Comparison of ENCODE assay signal across 1 cellular context in genomic region chr2:169798718-169799495, GRCh38.
TF ChIP-seq lines count a peak whose summit lies in the region.

TSS of gene SSB (plus strand) at chr2:169798871. CDS start at chr2:169800961, 2,090 bp downstream.

TF ChIP-seq in HepG2, 621 proteins besides CTCF, POLR2A, EP300 and RAD21 (continued from another document and continues in another):
- TF ChIP-seq PBX3 (CRISPR knock-in tag; IDR thresholded peaks at IDR 0.05; ENCODE audit: borderline replicate concordance): no peak
- TF ChIP-seq, protein P1, sequence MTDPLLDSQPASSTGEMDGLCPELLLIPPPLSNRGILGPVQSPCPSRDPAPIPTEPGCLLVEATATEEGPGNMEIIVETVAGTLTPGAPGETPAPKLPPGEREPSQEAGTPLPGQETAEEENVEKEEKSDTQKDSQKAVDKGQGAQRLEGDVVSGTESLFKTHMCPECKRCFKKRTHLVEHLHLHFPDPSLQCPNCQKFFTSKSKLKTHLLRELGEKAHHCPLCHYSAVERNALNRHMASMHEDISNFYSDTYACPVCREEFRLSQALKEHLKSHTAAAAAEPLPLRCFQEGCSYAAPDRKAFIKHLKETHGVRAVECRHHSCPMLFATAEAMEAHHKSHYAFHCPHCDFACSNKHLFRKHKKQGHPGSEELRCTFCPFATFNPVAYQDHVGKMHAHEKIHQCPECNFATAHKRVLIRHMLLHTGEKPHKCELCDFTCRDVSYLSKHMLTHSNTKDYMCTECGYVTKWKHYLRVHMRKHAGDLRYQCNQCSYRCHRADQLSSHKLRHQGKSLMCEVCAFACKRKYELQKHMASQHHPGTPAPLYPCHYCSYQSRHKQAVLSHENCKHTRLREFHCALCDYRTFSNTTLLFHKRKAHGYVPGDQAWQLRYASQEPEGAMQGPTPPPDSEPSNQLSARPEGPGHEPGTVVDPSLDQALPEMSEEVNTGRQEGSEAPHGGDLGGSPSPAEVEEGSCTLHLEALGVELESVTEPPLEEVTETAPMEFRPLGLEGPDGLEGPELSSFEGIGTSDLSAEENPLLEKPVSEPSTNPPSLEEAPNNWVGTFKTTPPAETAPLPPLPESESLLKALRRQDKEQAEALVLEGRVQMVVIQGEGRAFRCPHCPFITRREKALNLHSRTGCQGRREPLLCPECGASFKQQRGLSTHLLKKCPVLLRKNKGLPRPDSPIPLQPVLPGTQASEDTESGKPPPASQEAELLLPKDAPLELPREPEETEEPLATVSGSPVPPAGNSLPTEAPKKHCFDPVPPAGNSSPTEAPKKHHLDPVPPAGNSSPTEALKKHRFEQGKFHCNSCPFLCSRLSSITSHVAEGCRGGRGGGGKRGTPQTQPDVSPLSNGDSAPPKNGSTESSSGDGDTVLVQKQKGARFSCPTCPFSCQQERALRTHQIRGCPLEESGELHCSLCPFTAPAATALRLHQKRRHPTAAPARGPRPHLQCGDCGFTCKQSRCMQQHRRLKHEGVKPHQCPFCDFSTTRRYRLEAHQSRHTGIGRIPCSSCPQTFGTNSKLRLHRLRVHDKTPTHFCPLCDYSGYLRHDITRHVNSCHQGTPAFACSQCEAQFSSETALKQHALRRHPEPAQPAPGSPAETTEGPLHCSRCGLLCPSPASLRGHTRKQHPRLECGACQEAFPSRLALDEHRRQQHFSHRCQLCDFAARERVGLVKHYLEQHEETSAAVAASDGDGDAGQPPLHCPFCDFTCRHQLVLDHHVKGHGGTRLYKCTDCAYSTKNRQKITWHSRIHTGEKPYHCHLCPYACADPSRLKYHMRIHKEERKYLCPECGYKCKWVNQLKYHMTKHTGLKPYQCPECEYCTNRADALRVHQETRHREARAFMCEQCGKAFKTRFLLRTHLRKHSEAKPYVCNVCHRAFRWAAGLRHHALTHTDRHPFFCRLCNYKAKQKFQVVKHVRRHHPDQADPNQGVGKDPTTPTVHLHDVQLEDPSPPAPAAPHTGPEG (CRISPR knock-in tag; IDR thresholded peaks at IDR 0.05): peak; percentile 59; the same call in 1 of the 2 replicates
- TF ChIP-seq CHD4 (IDR thresholded peaks at IDR 0.05; ENCODE audit: borderline replicate concordance, low read length): no peak
- TF ChIP-seq RBAK (CRISPR knock-in tag; IDR thresholded peaks at IDR 0.05): no peak
- TF ChIP-seq, protein P2, sequence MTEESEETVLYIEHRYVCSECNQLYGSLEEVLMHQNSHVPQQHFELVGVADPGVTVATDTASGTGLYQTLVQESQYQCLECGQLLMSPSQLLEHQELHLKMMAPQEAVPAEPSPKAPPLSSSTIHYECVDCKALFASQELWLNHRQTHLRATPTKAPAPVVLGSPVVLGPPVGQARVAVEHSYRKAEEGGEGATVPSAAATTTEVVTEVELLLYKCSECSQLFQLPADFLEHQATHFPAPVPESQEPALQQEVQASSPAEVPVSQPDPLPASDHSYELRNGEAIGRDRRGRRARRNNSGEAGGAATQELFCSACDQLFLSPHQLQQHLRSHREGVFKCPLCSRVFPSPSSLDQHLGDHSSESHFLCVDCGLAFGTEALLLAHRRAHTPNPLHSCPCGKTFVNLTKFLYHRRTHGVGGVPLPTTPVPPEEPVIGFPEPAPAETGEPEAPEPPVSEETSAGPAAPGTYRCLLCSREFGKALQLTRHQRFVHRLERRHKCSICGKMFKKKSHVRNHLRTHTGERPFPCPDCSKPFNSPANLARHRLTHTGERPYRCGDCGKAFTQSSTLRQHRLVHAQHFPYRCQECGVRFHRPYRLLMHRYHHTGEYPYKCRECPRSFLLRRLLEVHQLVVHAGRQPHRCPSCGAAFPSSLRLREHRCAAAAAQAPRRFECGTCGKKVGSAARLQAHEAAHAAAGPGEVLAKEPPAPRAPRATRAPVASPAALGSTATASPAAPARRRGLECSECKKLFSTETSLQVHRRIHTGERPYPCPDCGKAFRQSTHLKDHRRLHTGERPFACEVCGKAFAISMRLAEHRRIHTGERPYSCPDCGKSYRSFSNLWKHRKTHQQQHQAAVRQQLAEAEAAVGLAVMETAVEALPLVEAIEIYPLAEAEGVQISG (CRISPR knock-in tag; IDR thresholded peaks at IDR 0.05): peak; percentile 81
- TF ChIP-seq RBM22 (optimal IDR thresholded peaks at IDR 0.05; ENCODE audit: low read length): peak; percentile 69
- TF ChIP-seq, protein P3, sequence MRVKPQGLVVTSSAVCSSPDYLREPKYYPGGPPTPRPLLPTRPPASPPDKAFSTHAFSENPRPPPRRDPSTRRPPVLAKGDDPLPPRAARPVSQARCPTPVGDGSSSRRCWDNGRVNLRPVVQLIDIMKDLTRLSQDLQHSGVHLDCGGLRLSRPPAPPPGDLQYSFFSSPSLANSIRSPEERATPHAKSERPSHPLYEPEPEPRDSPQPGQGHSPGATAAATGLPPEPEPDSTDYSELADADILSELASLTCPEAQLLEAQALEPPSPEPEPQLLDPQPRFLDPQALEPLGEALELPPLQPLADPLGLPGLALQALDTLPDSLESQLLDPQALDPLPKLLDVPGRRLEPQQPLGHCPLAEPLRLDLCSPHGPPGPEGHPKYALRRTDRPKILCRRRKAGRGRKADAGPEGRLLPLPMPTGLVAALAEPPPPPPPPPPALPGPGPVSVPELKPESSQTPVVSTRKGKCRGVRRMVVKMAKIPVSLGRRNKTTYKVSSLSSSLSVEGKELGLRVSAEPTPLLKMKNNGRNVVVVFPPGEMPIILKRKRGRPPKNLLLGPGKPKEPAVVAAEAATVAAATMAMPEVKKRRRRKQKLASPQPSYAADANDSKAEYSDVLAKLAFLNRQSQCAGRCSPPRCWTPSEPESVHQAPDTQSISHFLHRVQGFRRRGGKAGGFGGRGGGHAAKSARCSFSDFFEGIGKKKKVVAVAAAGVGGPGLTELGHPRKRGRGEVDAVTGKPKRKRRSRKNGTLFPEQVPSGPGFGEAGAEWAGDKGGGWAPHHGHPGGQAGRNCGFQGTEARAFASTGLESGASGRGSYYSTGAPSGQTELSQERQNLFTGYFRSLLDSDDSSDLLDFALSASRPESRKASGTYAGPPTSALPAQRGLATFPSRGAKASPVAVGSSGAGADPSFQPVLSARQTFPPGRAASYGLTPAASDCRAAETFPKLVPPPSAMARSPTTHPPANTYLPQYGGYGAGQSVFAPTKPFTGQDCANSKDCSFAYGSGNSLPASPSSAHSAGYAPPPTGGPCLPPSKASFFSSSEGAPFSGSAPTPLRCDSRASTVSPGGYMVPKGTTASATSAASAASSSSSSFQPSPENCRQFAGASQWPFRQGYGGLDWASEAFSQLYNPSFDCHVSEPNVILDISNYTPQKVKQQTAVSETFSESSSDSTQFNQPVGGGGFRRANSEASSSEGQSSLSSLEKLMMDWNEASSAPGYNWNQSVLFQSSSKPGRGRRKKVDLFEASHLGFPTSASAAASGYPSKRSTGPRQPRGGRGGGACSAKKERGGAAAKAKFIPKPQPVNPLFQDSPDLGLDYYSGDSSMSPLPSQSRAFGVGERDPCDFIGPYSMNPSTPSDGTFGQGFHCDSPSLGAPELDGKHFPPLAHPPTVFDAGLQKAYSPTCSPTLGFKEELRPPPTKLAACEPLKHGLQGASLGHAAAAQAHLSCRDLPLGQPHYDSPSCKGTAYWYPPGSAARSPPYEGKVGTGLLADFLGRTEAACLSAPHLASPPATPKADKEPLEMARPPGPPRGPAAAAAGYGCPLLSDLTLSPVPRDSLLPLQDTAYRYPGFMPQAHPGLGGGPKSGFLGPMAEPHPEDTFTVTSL (CRISPR knock-in tag; IDR thresholded peaks at IDR 0.05; ENCODE audit: borderline replicate concordance): no peak; the same call in 1 of the 2 replicates
- TF ChIP-seq ZNF354B (CRISPR knock-in tag; IDR thresholded peaks at IDR 0.05): no peak
- TF ChIP-seq ZNF10 (CRISPR knock-in tag; IDR thresholded peaks at IDR 0.05; ENCODE audit: borderline replicate concordance, low read depth): no peak
- no peak for TF ChIP-seq ZNF101 (CRISPR knock-in tag; IDR thresholded peaks at IDR 0.05; ENCODE audit: borderline replicate concordance, low read depth)
- no peak; the same call in 1 of the 2 replicates for TF ChIP-seq ZBTB14 (CRISPR knock-in tag; IDR thresholded peaks at IDR 0.05)
- peak; percentile 84; the same call in 1 of the 2 replicates for TF ChIP-seq ZNF451 (CRISPR knock-in tag; IDR thresholded peaks at IDR 0.05)
- TF ChIP-seq ZNF775 (CRISPR knock-in tag; IDR thresholded peaks at IDR 0.05; ENCODE audit: borderline replicate concordance): no peak
- peak; percentile 65 for TF ChIP-seq BHLHE40 (IDR thresholded peaks at IDR 0.05; ENCODE audit: low read length)
- TF ChIP-seq, protein P4, sequence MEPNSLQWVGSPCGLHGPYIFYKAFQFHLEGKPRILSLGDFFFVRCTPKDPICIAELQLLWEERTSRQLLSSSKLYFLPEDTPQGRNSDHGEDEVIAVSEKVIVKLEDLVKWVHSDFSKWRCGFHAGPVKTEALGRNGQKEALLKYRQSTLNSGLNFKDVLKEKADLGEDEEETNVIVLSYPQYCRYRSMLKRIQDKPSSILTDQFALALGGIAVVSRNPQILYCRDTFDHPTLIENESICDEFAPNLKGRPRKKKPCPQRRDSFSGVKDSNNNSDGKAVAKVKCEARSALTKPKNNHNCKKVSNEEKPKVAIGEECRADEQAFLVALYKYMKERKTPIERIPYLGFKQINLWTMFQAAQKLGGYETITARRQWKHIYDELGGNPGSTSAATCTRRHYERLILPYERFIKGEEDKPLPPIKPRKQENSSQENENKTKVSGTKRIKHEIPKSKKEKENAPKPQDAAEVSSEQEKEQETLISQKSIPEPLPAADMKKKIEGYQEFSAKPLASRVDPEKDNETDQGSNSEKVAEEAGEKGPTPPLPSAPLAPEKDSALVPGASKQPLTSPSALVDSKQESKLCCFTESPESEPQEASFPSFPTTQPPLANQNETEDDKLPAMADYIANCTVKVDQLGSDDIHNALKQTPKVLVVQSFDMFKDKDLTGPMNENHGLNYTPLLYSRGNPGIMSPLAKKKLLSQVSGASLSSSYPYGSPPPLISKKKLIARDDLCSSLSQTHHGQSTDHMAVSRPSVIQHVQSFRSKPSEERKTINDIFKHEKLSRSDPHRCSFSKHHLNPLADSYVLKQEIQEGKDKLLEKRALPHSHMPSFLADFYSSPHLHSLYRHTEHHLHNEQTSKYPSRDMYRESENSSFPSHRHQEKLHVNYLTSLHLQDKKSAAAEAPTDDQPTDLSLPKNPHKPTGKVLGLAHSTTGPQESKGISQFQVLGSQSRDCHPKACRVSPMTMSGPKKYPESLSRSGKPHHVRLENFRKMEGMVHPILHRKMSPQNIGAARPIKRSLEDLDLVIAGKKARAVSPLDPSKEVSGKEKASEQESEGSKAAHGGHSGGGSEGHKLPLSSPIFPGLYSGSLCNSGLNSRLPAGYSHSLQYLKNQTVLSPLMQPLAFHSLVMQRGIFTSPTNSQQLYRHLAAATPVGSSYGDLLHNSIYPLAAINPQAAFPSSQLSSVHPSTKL (CRISPR knock-in tag; IDR thresholded peaks at IDR 0.05): peak; percentile 47
- no peak for TF ChIP-seq MIXL1 (CRISPR knock-in tag; IDR thresholded peaks at IDR 0.05)
- TF ChIP-seq ZNF337 (CRISPR knock-in tag; IDR thresholded peaks at IDR 0.05; ENCODE audit: borderline replicate concordance, low read depth): no peak
- TF ChIP-seq ZNF296 (CRISPR knock-in tag; conservative IDR thresholded peaks at IDR 0.05): no peak
- no peak for TF ChIP-seq ATM (IDR thresholded peaks at IDR 0.05; ENCODE audit: borderline replicate concordance)
- TF ChIP-seq IKZF1 (IDR thresholded peaks at IDR 0.05): no peak
- TF ChIP-seq ZNF136 (CRISPR knock-in tag; IDR thresholded peaks at IDR 0.05; ENCODE audit: low read depth): no peak
- TF ChIP-seq DMAP1 (CRISPR knock-in tag; IDR thresholded peaks at IDR 0.05): peak; percentile 91
- TF ChIP-seq ZNF788 (CRISPR knock-in tag; IDR thresholded peaks at IDR 0.05; ENCODE audit: borderline replicate concordance): peak; percentile 83; the same call in 1 of the 2 replicates
- TF ChIP-seq ZFP62 (CRISPR knock-in tag; IDR thresholded peaks at IDR 0.05): no peak
- TF ChIP-seq TCF7L2 (IDR thresholded peaks at IDR 0.05; ENCODE audit: low read depth, low read length): no peak
- no peak for TF ChIP-seq KLF11 (CRISPR knock-in tag; IDR thresholded peaks at IDR 0.05)
- TF ChIP-seq IRF2 (CRISPR knock-in tag; IDR thresholded peaks at IDR 0.05): peak; percentile 89
- peak; percentile 81; the same call in 1 of the 2 replicates for TF ChIP-seq AHR (CRISPR knock-in tag; IDR thresholded peaks at IDR 0.05)
- TF ChIP-seq KLF16 (CRISPR knock-in tag; IDR thresholded peaks at IDR 0.05): peak in 1 of 2 experiments; percentile 87; a peak in 1 of 4 replicates
- TF ChIP-seq ZNF253 (CRISPR knock-in tag; IDR thresholded peaks at IDR 0.05; ENCODE audit: borderline replicate concordance): peak; percentile 70; the same call in 1 of the 2 replicates
- TF ChIP-seq, protein P5, sequence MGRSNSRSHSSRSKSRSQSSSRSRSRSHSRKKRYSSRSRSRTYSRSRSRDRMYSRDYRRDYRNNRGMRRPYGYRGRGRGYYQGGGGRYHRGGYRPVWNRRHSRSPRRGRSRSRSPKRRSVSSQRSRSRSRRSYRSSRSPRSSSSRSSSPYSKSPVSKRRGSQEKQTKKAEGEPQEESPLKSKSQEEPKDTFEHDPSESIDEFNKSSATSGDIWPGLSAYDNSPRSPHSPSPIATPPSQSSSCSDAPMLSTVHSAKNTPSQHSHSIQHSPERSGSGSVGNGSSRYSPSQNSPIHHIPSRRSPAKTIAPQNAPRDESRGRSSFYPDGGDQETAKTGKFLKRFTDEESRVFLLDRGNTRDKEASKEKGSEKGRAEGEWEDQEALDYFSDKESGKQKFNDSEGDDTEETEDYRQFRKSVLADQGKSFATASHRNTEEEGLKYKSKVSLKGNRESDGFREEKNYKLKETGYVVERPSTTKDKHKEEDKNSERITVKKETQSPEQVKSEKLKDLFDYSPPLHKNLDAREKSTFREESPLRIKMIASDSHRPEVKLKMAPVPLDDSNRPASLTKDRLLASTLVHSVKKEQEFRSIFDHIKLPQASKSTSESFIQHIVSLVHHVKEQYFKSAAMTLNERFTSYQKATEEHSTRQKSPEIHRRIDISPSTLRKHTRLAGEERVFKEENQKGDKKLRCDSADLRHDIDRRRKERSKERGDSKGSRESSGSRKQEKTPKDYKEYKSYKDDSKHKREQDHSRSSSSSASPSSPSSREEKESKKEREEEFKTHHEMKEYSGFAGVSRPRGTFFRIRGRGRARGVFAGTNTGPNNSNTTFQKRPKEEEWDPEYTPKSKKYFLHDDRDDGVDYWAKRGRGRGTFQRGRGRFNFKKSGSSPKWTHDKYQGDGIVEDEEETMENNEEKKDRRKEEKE (IDR thresholded peaks at IDR 0.05): no peak
